ENCODE assay signal across 11 cellular contexts in genomic region chr6:36752886-36753506, GRCh38. TPM values are rescaled to one million over a fixed set of nuclear protein-coding genes. Genes with fewer than 3 reads are reported as not detected.
DNase-seq lines count a peak whose midpoint lies in the region; ATAC-seq and TF ChIP-seq lines count a peak whose summit lies in the region.
"Had no signal": no experiment of that assay in that cellular context is flagged by ENCODE, and none has a peak within 500 bp of the region (broad histone marks: within the 10 kb centered on the region; RNA-seq: fewer than 3 reads in every experiment).

No MANE protein-coding gene starts in this region.

- no peak overlapping the region for H3K4me3 ChIP-seq in gastrocnemius medialis
- H3K4me3 ChIP-seq: adrenal gland had no signal

- ATAC-seq in HG03280 (IDR thresholded peaks at IDR 0.05; ENCODE audit: unreplicated experiment) (peak; percentile 36), gastrocnemius medialis (peak; percentile 92 to 93)

- peak overlapping the region; percentile 21 for H3K27ac Mint-ChIP-seq in activated CD4-positive, alpha-beta memory T cell treated with anti-CD3 and anti-CD28 coated beads for 36 hours

- DNase-seq in NCI-H510A treated with DMSO at 0.1 percent for 48 hours (lab: John Stamatoyannopoulos, UW) = peak; percentile 55
- no peak for DNase-seq in NCI-H510A (lab: John Stamatoyannopoulos, UW)
- no peak for DNase-seq in activated CD4-positive, alpha-beta memory T cell treated with anti-CD3 and anti-CD28 coated beads for 36 hours
- peak; percentile 71 to 92 for DNase-seq in gastrocnemius medialis
- DNase-seq in NCI-H345 treated with DMSO at 0.1 percent for 48 hours (lab: John Stamatoyannopoulos, UW; ENCODE audit: unreplicated experiment) = no peak
- DNase-seq in NK-92 (lab: John Stamatoyannopoulos, UW; ENCODE audit: unreplicated experiment) = no peak
- no peak for DNase-seq in stimulated activated naive CD4-positive, alpha-beta T cell (lab: John Stamatoyannopoulos, UW)
- DNase-seq: glutamatergic neuron, SK-N-SH had no signal

- peaks cover 3% of the 10 kb centered on the region for H3K36me3 Mint-ChIP-seq in activated CD4-positive, alpha-beta memory T cell treated with anti-CD3 and anti-CD28 coated beads for 36 hours

- H3K27ac ChIP-seq in gastrocnemius medialis = peak overlapping the region; percentile 85 to 93 (median 90)
- H3K27ac ChIP-seq: adrenal gland had no signal

- peaks cover 16% of the 10 kb centered on the region for H3K9me3 Mint-ChIP-seq in activated CD4-positive, alpha-beta memory T cell treated with anti-CD3 and anti-CD28 coated beads for 36 hours

- H3K36me3 ChIP-seq in gastrocnemius medialis = no peaks in the 10 kb centered on the region
- H3K36me3 ChIP-seq: adrenal gland had no signal

- in situ Hi-C loops in gastrocnemius medialis (cut with MboI; ENCODE audit: low sequenced_read_pairs in 4 of 4) = loop anchor here (5.0 to 25.0 kb wide), 4 partner anchors 128 to 259 kb away; partner anchors contain the start of gene FGD2 (in 2 of the 4)

- TF ChIP-seq POLR2A in gastrocnemius medialis (IDR thresholded peaks at IDR 0.05) = no peak

- H3K4me3 Mint-ChIP-seq in activated CD4-positive, alpha-beta memory T cell treated with anti-CD3 and anti-CD28 coated beads for 36 hours = no peak overlapping the region

- intact Hi-C loops in activated CD4-positive, alpha-beta memory T cell treated with anti-CD3 and anti-CD28 coated beads for 36 hours (cut with micrococcal nuclease) = loop anchor here (2.0 to 10.0 kb wide), 2 partner anchors 18 to 452 kb away; no protein-coding TSS in a partner anchor
- intact Hi-C loops in gastrocnemius medialis (cut with DNase I; ENCODE audit: low total_unique reads) = loop anchor here (2.0 to 10.0 kb wide), 3 partner anchors 74 to 308 kb away; partner anchors contain the start of genes CDKN1A, KCTD20 and PXT1

- POLR2A ChIA-PET in activated CD4-positive, alpha-beta memory T cell treated with anti-CD3 and anti-CD28 coated beads for 36 hours (lab: Charles Lee) = interaction anchor here (1.0 to 1.9 kb wide), 4 partner anchors 73 to 155 kb away, joined by 3 to 13 read pairs (median 4); partner anchors contain the start of gene CDKN1A

- H3K4me1 ChIP-seq in gastrocnemius medialis = peaks cover 21 to 25% of the 10 kb centered on the region in 2 donors

- TF ChIP-seq CTCF in gastrocnemius medialis (IDR thresholded peaks at IDR 0.05 in 4 of 5, conservative IDR thresholded peaks at IDR 0.05 in 1 of 5) = no peak

- CTCF ChIA-PET in activated CD4-positive, alpha-beta memory T cell treated with anti-CD3 and anti-CD28 coated beads for 36 hours (lab: Charles Lee) = interaction anchor here (0.6 to 9.6 kb wide), 10 partner anchors 7 to 774 kb away, joined by 3 to 106 read pairs (median 4); no protein-coding TSS in a partner anchor

- peaks cover 59% of the 10 kb centered on the region for H3K4me1 Mint-ChIP-seq in activated CD4-positive, alpha-beta memory T cell treated with anti-CD3 and anti-CD28 coated beads for 36 hours (ENCODE audit: low read depth)

- H3K27me3 ChIP-seq in gastrocnemius medialis = no peaks in the 10 kb centered on the region
- H3K27me3 ChIP-seq: adrenal gland had no signal

- H3K9me3 ChIP-seq in gastrocnemius medialis = peaks cover 0 to 5% (median 0%) of the 10 kb centered on the region in 3 donors
- H3K9me3 ChIP-seq: adrenal gland, SK-N-SH had no signal

- H3K27me3 Mint-ChIP-seq in activated CD4-positive, alpha-beta memory T cell treated with anti-CD3 and anti-CD28 coated beads for 36 hours = no peaks in the 10 kb centered on the region

RNA-seq across cellular contexts. Expression of gene RAB44, which starts 55.4 kb away (rescaled TPM):
- under 1 TPM; 0.05 TPM for total RNA-seq in activated CD4-positive, alpha-beta memory T cell treated with anti-CD3 and anti-CD28 coated beads for 36 hours
- under 1 TPM in 1 of 4 donors, not detected in 3; 0.09 TPM for total RNA-seq in gastrocnemius medialis
- total RNA-seq: adrenal gland had no signal

Comparison
In these comparisons a context has a peak if more than half of its experiments do, and no peak if none do; other contexts are left out.
1. DNase-seq: peak in NCI-H510A treated with DMSO at 0.1 percent for 48 hours (single experiment) and gastrocnemius medialis (2 of 2); none in NCI-H510A (single experiment), activated CD4-positive, alpha-beta memory T cell treated with anti-CD3 and anti-CD28 coated beads for 36 hours (single experiment), NCI-H345 treated with DMSO at 0.1 percent for 48 hours (single experiment), NK-92 (single experiment) and stimulated activated naive CD4-positive, alpha-beta T cell (0 of 6).